In the genomic region with DNA sequence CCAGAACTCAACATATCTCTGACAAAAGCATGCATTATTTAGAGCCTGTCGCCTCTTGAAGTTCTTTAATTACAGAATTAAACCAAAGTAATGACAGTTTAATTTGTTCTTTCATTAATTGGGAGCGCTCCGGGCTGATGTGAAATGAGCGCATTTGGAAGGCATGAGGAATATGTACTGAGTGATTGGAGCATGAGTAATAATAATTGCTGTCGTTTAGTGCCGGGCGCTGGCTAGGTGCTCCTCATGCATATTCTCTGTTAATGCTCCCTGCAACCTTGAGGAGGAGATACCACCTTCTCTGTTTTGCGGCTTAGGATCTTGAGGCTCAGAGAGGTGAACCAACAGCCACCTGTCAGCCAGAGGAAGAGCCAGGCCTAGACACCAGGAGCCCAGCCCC, we compare ENCODE assay signal across 16 cellular contexts.
DNase-seq lines count a peak whose midpoint lies in the region; ATAC-seq and TF ChIP-seq lines count a peak whose summit lies in the region.
"Had no signal": no experiment of that assay in that cellular context is flagged by ENCODE, and none has a peak within 500 bp of the region (broad histone marks: within the 10 kb centered on the region; RNA-seq: fewer than 3 reads in every experiment).

No MANE protein-coding gene starts in this region.

- DNase-seq in A172 (ENCODE audit: low spot score) (peak; percentile 61), GM23248 (peak; percentile 86), T-helper 17 cell (no peak), fibroblast of mammary gland (ENCODE audit: low read depth) (peak; percentile 25), NCI-H748 treated with DMSO at 0.1 percent for 48 hours (lab: John Stamatoyannopoulos, UW) (no peak), Ammon's horn (ENCODE audit: low spot score) (no peak)
- no peak for DNase-seq in activated CD8-positive, alpha-beta memory T cell treated with anti-CD3 and anti-CD28 coated beads, Interleukin-2, amount 10 ng/mL, durations not matched to agents 7 days and 5 days
- no peak for DNase-seq in activated naive CD4-positive, alpha-beta T cell treated with anti-CD3 and anti-CD28 coated beads, Interleukin-2, amount 50 U/mL, for 16 hours
- DNase-seq: activated CD4-positive, CD25-positive, alpha-beta regulatory T cell treated with anti-CD3 and anti-CD28 coated beads, Interleukin-2, amount 50 U/mL, for 72 hours; adrenal gland; Karpas-422; left ventricle myocardium superior had no signal

- peaks cover 20% of the 10 kb centered on the region for H3F3A ChIP-seq in GM23248 (ENCODE audit: insufficient read depth)

- H3K9me3 ChIP-seq in GM23248 (ENCODE audit: low read depth), result no peaks in the 10 kb centered on the region
- H3K9me3 ChIP-seq in T-helper 17 cell (ENCODE audit: control insufficient read depth, low read length, poor library complexity, severe bottlenecking), result no peaks in the 10 kb centered on the region
- H3K9me3 ChIP-seq: adrenal gland, vagina had no signal

- H3K4me1 Mint-ChIP-seq in T-helper 17 cell, result peaks cover 18% of the 10 kb centered on the region
- peaks cover 41% of the 10 kb centered on the region for H3K4me1 Mint-ChIP-seq in activated CD8-positive, alpha-beta memory T cell treated with anti-CD3 and anti-CD28 coated beads, Interleukin-2, amount 10 ng/mL, durations not matched to agents 7 days and 5 days

- WGBS in GM23248 (ENCODE audit: low coverage in 1 of 2, low lambda C conversion rate in 2 of 2, missing lambda C conversion rate in 2 of 2), 2 experiments, result 8 to 15% methylated on average over 8 of the region's 8 CpGs

- H3K9ac ChIP-seq in GM23248, result peak overlapping the region; percentile 11; the same call in 1 of the 2 replicates

- H3K79me2 ChIP-seq in GM23248 (ENCODE audit: insufficient read depth), result peaks cover 5% of the 10 kb centered on the region; the same call in 1 of the 2 replicates

- H3K4me2 ChIP-seq in GM23248 (ENCODE audit: unreplicated experiment), result peak overlapping the region; percentile 71

- H3K4me3 Mint-ChIP-seq in T-helper 17 cell, result no peak overlapping the region
- no peak overlapping the region for H3K4me3 Mint-ChIP-seq in activated CD8-positive, alpha-beta memory T cell treated with anti-CD3 and anti-CD28 coated beads, Interleukin-2, amount 10 ng/mL, durations not matched to agents 7 days and 5 days
- H3K4me3 Mint-ChIP-seq: activated T-helper 17 cell treated with anti-CD3 and anti-CD28 coated beads, Interleukin-2, amount 50 U/mL, for 72 hours; T-helper 2 cell treated with Interferon-gamma antibody and Interleukin-4, amounts not matched to agents 5 μg/mL and 100 μg/mL, for 36 hours had no signal

- no peaks in the 10 kb centered on the region for H3K27me3 ChIP-seq in GM23248 (replicated peaks; ENCODE audit: insufficient read depth)
- H3K27me3 ChIP-seq: adrenal gland, vagina had no signal

- H3K9me2 ChIP-seq in GM23248 (ENCODE audit: insufficient read depth), result no peaks in the 10 kb centered on the region

- CTCF ChIA-PET in activated CD8-positive, alpha-beta memory T cell treated with anti-CD3 and anti-CD28 coated beads, Interleukin-2, amount 10 ng/mL, durations not matched to agents 7 days and 5 days (lab: Charles Lee), result interaction anchor here (0.9 to 8.2 kb wide), 4 partner anchors 58 to 210 kb away, joined by 3 to 48 read pairs (median 24); no protein-coding TSS in a partner anchor

- no peaks in the 10 kb centered on the region for H3K27me3 Mint-ChIP-seq in T-helper 17 cell
- no peaks in the 10 kb centered on the region for H3K27me3 Mint-ChIP-seq in activated CD8-positive, alpha-beta memory T cell treated with anti-CD3 and anti-CD28 coated beads, Interleukin-2, amount 10 ng/mL, durations not matched to agents 7 days and 5 days
- H3K27me3 Mint-ChIP-seq: activated T-helper 17 cell treated with anti-CD3 and anti-CD28 coated beads, Interleukin-2, amount 50 U/mL, for 72 hours had no signal

- H3K27ac Mint-ChIP-seq in T-helper 17 cell, result peak overlapping the region; percentile 53
- no peak overlapping the region for H3K27ac Mint-ChIP-seq in activated CD8-positive, alpha-beta memory T cell treated with anti-CD3 and anti-CD28 coated beads, Interleukin-2, amount 10 ng/mL, durations not matched to agents 7 days and 5 days
- H3K27ac Mint-ChIP-seq: activated T-helper 17 cell treated with anti-CD3 and anti-CD28 coated beads, Interleukin-2, amount 50 U/mL, for 72 hours; T-helper 2 cell treated with Interferon-gamma antibody and Interleukin-4, amounts not matched to agents 5 μg/mL and 100 μg/mL, for 36 hours had no signal

- H3K9me3 Mint-ChIP-seq in activated CD8-positive, alpha-beta memory T cell treated with anti-CD3 and anti-CD28 coated beads, Interleukin-2, amount 10 ng/mL, durations not matched to agents 7 days and 5 days (ENCODE audit: low read depth), result no peaks in the 10 kb centered on the region
- H3K9me3 Mint-ChIP-seq: activated T-helper 17 cell treated with anti-CD3 and anti-CD28 coated beads, Interleukin-2, amount 50 U/mL, for 72 hours; T-helper 2 cell treated with Interferon-gamma antibody and Interleukin-4, amounts not matched to agents 5 μg/mL and 100 μg/mL, for 36 hours had no signal

- no peaks in the 10 kb centered on the region for H3K36me3 Mint-ChIP-seq in T-helper 17 cell (ENCODE audit: low read depth)
- no peaks in the 10 kb centered on the region for H3K36me3 Mint-ChIP-seq in activated CD8-positive, alpha-beta memory T cell treated with anti-CD3 and anti-CD28 coated beads, Interleukin-2, amount 10 ng/mL, durations not matched to agents 7 days and 5 days

- no peak for TF ChIP-seq CTCF in fibroblast of mammary gland (conservative IDR thresholded peaks at IDR 0.05; ENCODE audit: control insufficient read depth, insufficient read depth, low read depth, low read length)

- no peak overlapping the region for H3K4me3 ChIP-seq in GM23248
- no peak overlapping the region for H3K4me3 ChIP-seq in fibroblast of mammary gland (ENCODE audit: control insufficient read depth, low read depth, low read length)
- H3K4me3 ChIP-seq: adrenal gland, vagina had no signal

- H3K36me3 ChIP-seq in GM23248 (ENCODE audit: low read depth), result no peaks in the 10 kb centered on the region
- H3K36me3 ChIP-seq: adrenal gland, vagina had no signal

- H4K20me1 ChIP-seq in GM23248 (ENCODE audit: insufficient read depth), result no peaks in the 10 kb centered on the region

- no peak overlapping the region for H2AFZ ChIP-seq in GM23248

- peaks cover 39% of the 10 kb centered on the region for H3K4me1 ChIP-seq in GM23248 (ENCODE audit: insufficient read depth)

- in situ Hi-C loops in GM23248 (cut with MboI), result no loop called here

- no peak for ATAC-seq in T-helper 17 cell
- ATAC-seq in activated CD8-positive, alpha-beta memory T cell treated with anti-CD3 and anti-CD28 coated beads, Interleukin-2, amount 10 ng/mL, durations not matched to agents 7 days and 5 days, result no peak
- ATAC-seq: activated T-helper 17 cell treated with anti-CD3 and anti-CD28 coated beads, Interleukin-2, amount 50 U/mL, for 72 hours; left ventricle myocardium superior; sciatic nerve had no signal

- no peak overlapping the region for H3K27ac ChIP-seq in GM23248
- H3K27ac ChIP-seq: vagina had no signal

Comparison
In these comparisons a context has a peak if more than half of its experiments do, and no peak if none do; other contexts are left out.
1. DNase-seq: peak in A172 (single experiment), GM23248 (single experiment) and fibroblast of mammary gland (single experiment); none in T-helper 17 cell (0 of 3), activated CD8-positive, alpha-beta memory T cell treated with anti-CD3 and anti-CD28 coated beads, Interleukin-2, amount 10 ng/mL, durations not matched to agents 7 days and 5 days (single experiment), NCI-H748 treated with DMSO at 0.1 percent for 48 hours (single experiment), Ammon's horn (single experiment) and activated naive CD4-positive, alpha-beta T cell treated with anti-CD3 and anti-CD28 coated beads, Interleukin-2, amount 50 U/mL, for 16 hours (single experiment).